In genomic region chr3:179450901-179451334, GRCh38 we compare ENCODE assay signal across 8 cellular contexts. TPM values are rescaled to one million over a fixed set of nuclear protein-coding genes. Genes with fewer than 3 reads are reported as not detected.
DNase-seq lines count a peak whose midpoint lies in the region; ATAC-seq, FAIRE-seq and TF ChIP-seq lines count a peak whose summit lies in the region.

No MANE protein-coding gene starts in this region.

- H3K4me1 Mint-ChIP-seq in activated T-helper 1 cell treated with anti-CD3 and anti-CD28 coated beads, Interleukin-12 subunit alpha, Interleukin-12 subunit beta, Interleukin-2, Interleukin-4 antibody, amounts not matched to agents 30 ng/mL and 10 ng/mL and 1 ng/mL, durations not matched to agents 14 hours and 24 hours and 36 hours (ENCODE audit: low read depth) = peaks cover 40% of the 10 kb centered on the region

- H3K27ac ChIP-seq in pancreas = peak overlapping the region in 3 of 4 donors; percentile 44 to 84 (median 69)

- TF ChIP-seq CTCF in pancreas (IDR thresholded peaks at IDR 0.05) = no peak

- DNase-seq in EH (ENCODE audit: low read depth) (peak; percentile 51), HT1080 (ENCODE audit: low read depth) (peak; percentile 44), Right ventricle myocardium superior (no peak), pancreas (peak in 2 of 6 donors; percentile 14 to 72), occipital lobe (lab: John Stamatoyannopoulos, UW) (no peak), NCI-H2029 treated with DMSO at 0.1 percent for 48 hours (lab: John Stamatoyannopoulos, UW) (no peak)
- no peak for DNase-seq in activated T-helper 1 cell treated with anti-CD3 and anti-CD28 coated beads, Interleukin-12 subunit alpha, Interleukin-12 subunit beta, Interleukin-2, Interleukin-4 antibody, amounts not matched to agents 30 ng/mL and 10 ng/mL and 1 ng/mL, durations not matched to agents 14 hours and 24 hours and 36 hours (ENCODE audit: low spot score)

- no peaks in the 10 kb centered on the region for H3K9me3 ChIP-seq in pancreas

- H3K9me3 Mint-ChIP-seq in activated T-helper 1 cell treated with anti-CD3 and anti-CD28 coated beads, Interleukin-12 subunit alpha, Interleukin-12 subunit beta, Interleukin-2, Interleukin-4 antibody, amounts not matched to agents 30 ng/mL and 10 ng/mL and 1 ng/mL, durations not matched to agents 14 hours and 24 hours and 36 hours = no peaks in the 10 kb centered on the region

- no peaks in the 10 kb centered on the region for H3K36me3 ChIP-seq in pancreas

- H3K27ac Mint-ChIP-seq in activated T-helper 1 cell treated with anti-CD3 and anti-CD28 coated beads, Interleukin-12 subunit alpha, Interleukin-12 subunit beta, Interleukin-2, Interleukin-4 antibody, amounts not matched to agents 30 ng/mL and 10 ng/mL and 1 ng/mL, durations not matched to agents 14 hours and 24 hours and 36 hours = peak overlapping the region; percentile 77

- peaks cover 8% of the 10 kb centered on the region for H3K36me3 Mint-ChIP-seq in activated T-helper 1 cell treated with anti-CD3 and anti-CD28 coated beads, Interleukin-12 subunit alpha, Interleukin-12 subunit beta, Interleukin-2, Interleukin-4 antibody, amounts not matched to agents 30 ng/mL and 10 ng/mL and 1 ng/mL, durations not matched to agents 14 hours and 24 hours and 36 hours (ENCODE audit: low read depth)

- H3K27me3 ChIP-seq in pancreas = peaks cover 0 to 11% (median 0%) of the 10 kb centered on the region in 4 donors

- FAIRE-seq in pancreas (lab: Jason Lieb, UNC) = no peak

- ATAC-seq in GM21390 (IDR thresholded peaks at IDR 0.05; ENCODE audit: unreplicated experiment) (peak; percentile 53), Right ventricle myocardium superior (ENCODE audit: poor library complexity) (peak; percentile 83), pancreas (peak; percentile 53 to 69 (median 58))

- H3K4me3 Mint-ChIP-seq in activated T-helper 1 cell treated with anti-CD3 and anti-CD28 coated beads, Interleukin-12 subunit alpha, Interleukin-12 subunit beta, Interleukin-2, Interleukin-4 antibody, amounts not matched to agents 30 ng/mL and 10 ng/mL and 1 ng/mL, durations not matched to agents 14 hours and 24 hours and 36 hours = peak overlapping the region; percentile 86

- 4 to 5% methylated on average over 55 to 57 of the region's 57 CpGs for WGBS in pancreas, 2 donors

- intact Hi-C loops in activated T-helper 1 cell treated with anti-CD3 and anti-CD28 coated beads, Interleukin-12 subunit alpha, Interleukin-12 subunit beta, Interleukin-2, Interleukin-4 antibody, amounts not matched to agents 30 ng/mL and 10 ng/mL and 1 ng/mL, durations not matched to agents 14 hours and 24 hours and 36 hours (cut with micrococcal nuclease) = loop anchor here (1.0 to 10.0 kb wide), 8 partner anchors 14 to 1154 kb away; partner anchors contain the start of genes ACTL6A, MFN1, TTC14 and USP13
- intact Hi-C loops in Right ventricle myocardium superior (cut with DNase I) = no loop called here
- intact Hi-C loops in pancreas (cut with DNase I) = loop anchor here in 1 of 3 donors (10.0 kb wide), 1 partner anchor 104 kb away; no protein-coding TSS in a partner anchor

- no peaks in the 10 kb centered on the region for H3K4me1 ChIP-seq in pancreas

- peaks cover 46% of the 10 kb centered on the region for H3K27me3 Mint-ChIP-seq in activated T-helper 1 cell treated with anti-CD3 and anti-CD28 coated beads, Interleukin-12 subunit alpha, Interleukin-12 subunit beta, Interleukin-2, Interleukin-4 antibody, amounts not matched to agents 30 ng/mL and 10 ng/mL and 1 ng/mL, durations not matched to agents 14 hours and 24 hours and 36 hours (ENCODE audit: insufficient read depth)

- peak overlapping the region; percentile 29 to 66 (median 50) for H3K4me3 ChIP-seq in pancreas

RNA-seq across cellular contexts. Expression of gene GNB4, which starts 0.4 kb away (rescaled TPM):
- total RNA-seq in HT1080 (2014; rRNA removed; shearing (Covaris generic)) = 60.5 and 61.1 TPM in 2 replicates
- polyA plus RNA-seq in HT1080 (2015; cell fraction: cytosol; rRNA removed) = 35.8 and 47.2 TPM in 2 replicates
- 30.1 and 31.2 TPM in 2 replicates for polyA plus RNA-seq in HT1080 (2015; cell fraction: nucleus; rRNA removed)
- total RNA-seq in activated T-helper 1 cell treated with anti-CD3 and anti-CD28 coated beads, Interleukin-12 subunit alpha, Interleukin-12 subunit beta, Interleukin-2, Interleukin-4 antibody, amounts not matched to agents 30 ng/mL and 10 ng/mL and 1 ng/mL, durations not matched to agents 14 hours and 24 hours and 36 hours = 13.9 and 15.4 TPM in 2 replicates
- total RNA-seq in Right ventricle myocardium superior (13.6 TPM), pancreas (10 to 100 TPM in 1 of 6 donors, 1 to 10 TPM in 4, under 1 TPM in 1; 0.97 to 14.3 (median 2.9) TPM), occipital lobe (177 TPM)
- polyA plus RNA-seq in pancreas = 1 to 10 TPM; 1.2 to 1.7 TPM

Comparison
In these comparisons a context has a peak if more than half of its experiments do, and no peak if none do; other contexts are left out.
1. DNase-seq: peak in EH (single experiment) and HT1080 (single experiment); none in activated T-helper 1 cell treated with anti-CD3 and anti-CD28 coated beads, Interleukin-12 subunit alpha, Interleukin-12 subunit beta, Interleukin-2, Interleukin-4 antibody, amounts not matched to agents 30 ng/mL and 10 ng/mL and 1 ng/mL, durations not matched to agents 14 hours and 24 hours and 36 hours (single experiment), Right ventricle myocardium superior (single experiment), occipital lobe (single experiment) and NCI-H2029 treated with DMSO at 0.1 percent for 48 hours (single experiment).
2. Peak in every context shown above with its lines, with median percentiles within 50 percentile points of each other: ATAC-seq.